In genomic region chr19:5621311-5621944, GRCh38 we compare ENCODE assay signal across 8 cellular contexts. TPM values are rescaled to one million over a fixed set of nuclear protein-coding genes. Genes with fewer than 3 reads are reported as not detected.
DNase-seq lines count a peak whose midpoint lies in the region; ATAC-seq and TF ChIP-seq lines count a peak whose summit lies in the region.

No MANE protein-coding gene starts in this region.

- peaks cover 47% of the 10 kb centered on the region for H3K36me3 ChIP-seq in MG63

- no peaks in the 10 kb centered on the region for H3K9me3 Mint-ChIP-seq in naive B cell

- H3K9me3 ChIP-seq in MG63: no peaks in the 10 kb centered on the region

- no peak for ATAC-seq in naive B cell (ENCODE audit: low read depth in 2 of 2)
- ATAC-seq in GM21576 (IDR thresholded peaks at IDR 0.05; ENCODE audit: unreplicated experiment): no peak

- H3K36me3 Mint-ChIP-seq in naive B cell: peaks cover 7 to 22% of the 10 kb centered on the region in 2 donors

- H3K27me3 Mint-ChIP-seq in naive B cell: no peaks in the 10 kb centered on the region

- peak overlapping the region; percentile 91 to 100 (median 99) for H3K27ac Mint-ChIP-seq in naive B cell

- H3K4me3 Mint-ChIP-seq in naive B cell: peak overlapping the region; percentile 99 to 100 (median 100)

- no peak for TF ChIP-seq CTCF in AG10803 (conservative IDR thresholded peaks at IDR 0.05; ENCODE audit: low read length)

- DNase-seq in AG10803 (ENCODE audit: low read depth): no peak
- no peak for DNase-seq in MG63
- peak; percentile 20 for DNase-seq in dermis blood vessel endothelial cell
- no peak for DNase-seq in naive B cell
- DNase-seq in EL: no peak
- DNase-seq in activated gamma-delta T cell treated with Interleukin-2 at 50 U/mL for 16 hours: no peak
- no peak for DNase-seq in NCI-H146 treated with DMSO at 0.1 percent for 48 hours (lab: John Stamatoyannopoulos, UW; ENCODE audit: unreplicated experiment)

- H3K27me3 ChIP-seq in MG63: no peaks in the 10 kb centered on the region

- H3K4me1 Mint-ChIP-seq in naive B cell: peaks cover 48 to 68% (median 57%) of the 10 kb centered on the region in 3 donors

- H3K4me3 ChIP-seq in AG10803 (ENCODE audit: low read length): peak overlapping the region; percentile 97
- H3K4me3 ChIP-seq in MG63: peak overlapping the region; percentile 88

RNA-seq across cellular contexts. Expression of gene SAFB2, which starts 1.1 kb away (rescaled TPM):
- total RNA-seq in MG63 (2014; rRNA removed; shearing (Covaris generic); ENCODE audit: low replicate concordance): 5.1 and 12.3 TPM in 2 replicates
- total RNA-seq in dermis blood vessel endothelial cell: 33.4 and 47.5 TPM in 2 replicates
- 10 to 100 TPM; 19.9 to 56.0 (median 29.3) TPM for polyA plus RNA-seq in naive B cell (ENCODE audit: low read depth in 6 of 6)

RNA-seq across cellular contexts. Expression of gene SAFB, which starts 1.5 kb away (rescaled TPM):
- total RNA-seq in MG63 (2014; rRNA removed; shearing (Covaris generic); ENCODE audit: low replicate concordance): 22.8 and 33.0 TPM in 2 replicates
- 56.0 and 60.1 TPM in 2 replicates for total RNA-seq in dermis blood vessel endothelial cell
- 100 to 1,000 TPM in 1 of 6 donors, 10 to 100 TPM in 5; 18.3 to 119 (median 43.4) TPM for polyA plus RNA-seq in naive B cell (ENCODE audit: low read depth in 6 of 6)

RNA-seq across cellular contexts. Expression of gene TINCR, which starts 53.7 kb away (rescaled TPM):
- 0.10 and 0.23 TPM in 2 replicates for total RNA-seq in MG63 (2014; rRNA removed; shearing (Covaris generic); ENCODE audit: low replicate concordance)
- under 0.01 TPM in 1 of 2 replicates, not detected in the other for total RNA-seq in dermis blood vessel endothelial cell
- under 1 TPM in 3 of 6 donors, not detected in 3; 0.08 to 0.32 (median 0.12) TPM for polyA plus RNA-seq in naive B cell (ENCODE audit: low read depth in 6 of 6)

RNA-seq across cellular contexts. Expression of gene MICOS13, which starts 58.9 kb away (rescaled TPM):
- total RNA-seq in MG63 (2014; rRNA removed; shearing (Covaris generic); ENCODE audit: low replicate concordance): 21.8 and 75.4 TPM in 2 replicates
- 13.4 and 22.3 TPM in 2 replicates for total RNA-seq in dermis blood vessel endothelial cell
- polyA plus RNA-seq in naive B cell (ENCODE audit: low read depth in 6 of 6): 100 to 1,000 TPM in 2 of 6 donors, 10 to 100 TPM in 4; 74.0 to 101 (median 86.6) TPM

RNA-seq across cellular contexts. Expression of gene HSD11B1L, which starts 59.4 kb away (rescaled TPM):
- 3.6 and 5.8 TPM in 2 replicates for total RNA-seq in MG63 (2014; rRNA removed; shearing (Covaris generic); ENCODE audit: low replicate concordance)
- 7.4 and 9.7 TPM in 2 replicates for total RNA-seq in dermis blood vessel endothelial cell
- 1 to 10 TPM; 1.1 to 6.5 (median 2.6) TPM for polyA plus RNA-seq in naive B cell (ENCODE audit: low read depth in 6 of 6)
